Comparison of ENCODE assay signal across 28 cellular contexts in the genomic region with DNA sequence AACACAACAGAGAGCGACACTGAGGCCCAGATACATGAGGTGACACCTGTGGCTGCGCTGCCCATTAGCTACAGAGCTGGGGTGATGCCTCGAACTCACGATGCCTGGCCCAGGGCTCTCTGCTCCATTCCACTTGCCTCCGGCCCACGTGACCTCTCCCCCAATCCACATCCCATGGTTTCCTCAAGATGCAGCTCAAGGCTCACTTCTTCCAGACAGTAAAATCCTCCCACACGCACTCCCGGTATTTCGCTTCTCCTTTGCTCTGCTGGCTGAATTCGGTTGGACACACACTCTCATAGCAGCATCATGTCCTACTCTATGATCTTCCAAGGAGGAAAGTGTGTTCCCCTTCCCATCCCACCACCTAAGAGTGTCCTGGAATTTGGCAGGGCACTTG.
DNase-seq lines count a peak whose midpoint lies in the region; ATAC-seq, FAIRE-seq and TF ChIP-seq lines count a peak whose summit lies in the region.
"Had no signal": no experiment of that assay in that cellular context is flagged by ENCODE, and none has a peak within 500 bp of the region (broad histone marks: within the 10 kb centered on the region; RNA-seq: fewer than 3 reads in every experiment).

No MANE protein-coding gene starts in this region.

- peaks cover 7% of the 10 kb centered on the region for H3K36me3 Mint-ChIP-seq in osteocyte (ENCODE audit: unreplicated experiment)

- H3K4me1 ChIP-seq in IMR-90 (ENCODE audit: control insufficient read depth, insufficient read depth, low read length) (peaks cover 10% of the 10 kb centered on the region), mesendoderm (ENCODE audit: control insufficient read depth, low read depth, low read length) (no peaks in the 10 kb centered on the region)
- H3K4me1 ChIP-seq: BE2C; BLaER1 treated with 17β-estradiol and CSF1 and Interleukin-3, amounts not matched to agents 10 nM and 100 nM had no signal

- peak overlapping the region; percentile 12; the same call in 1 of the 2 replicates for H4K91ac ChIP-seq in IMR-90 (ENCODE audit: insufficient read depth, low read depth, low read length)

- H3K27me3 ChIP-seq in IMR-90 (ENCODE audit: control insufficient read depth, insufficient read depth, low read length) (no peaks in the 10 kb centered on the region), mesendoderm (ENCODE audit: insufficient read depth, low read length, poor library complexity) (no peaks in the 10 kb centered on the region)
- H3K27me3 ChIP-seq: BE2C; BLaER1 treated with 17β-estradiol and CSF1 and Interleukin-3, amounts not matched to agents 10 nM and 100 nM had no signal

- no peak overlapping the region for H2BK20ac ChIP-seq in IMR-90 (ENCODE audit: low read depth, low read length)

- CTCF ChIA-PET in IMR-90 (lab: Yijun Ruan, JAX) = no interaction called here

- TF ChIP-seq RAD21 in IMR-90 (IDR thresholded peaks at IDR 0.05; ENCODE audit: low read length) = no peak

- H2AK5ac ChIP-seq in IMR-90 (ENCODE audit: low read depth, low read length) = peak overlapping the region; percentile 57; the same call in 1 of the 2 replicates
- no peak overlapping the region for H2AK5ac ChIP-seq in mesendoderm (ENCODE audit: low read length)

- intact Hi-C loops in IMR-90 (cut with micrococcal nuclease) = no loop called here

- H3K9me3 ChIP-seq in IMR-90 (ENCODE audit: control insufficient read depth, insufficient read depth, low read length) = no peaks in the 10 kb centered on the region
- H3K9me3 ChIP-seq: BE2C had no signal

- no peak overlapping the region for H2AK9ac ChIP-seq in IMR-90 (replicated peaks; ENCODE audit: low read depth, low read length, poor library complexity)

- H2BK5ac ChIP-seq in IMR-90 (ENCODE audit: low read depth, low read length, poor library complexity, severe bottlenecking) (no peak overlapping the region), mesendoderm (ENCODE audit: low read length) (no peak overlapping the region)

- no peaks in the 10 kb centered on the region for H3K27me3 Mint-ChIP-seq in osteocyte (ENCODE audit: unreplicated experiment)
- H3K27me3 Mint-ChIP-seq: CD4-positive, alpha-beta T cell; CD8-positive, alpha-beta memory T cell had no signal

- dilution Hi-C loops in IMR-90 (cut with HindIII; ENCODE audit: low sequenced_read_pairs, unreplicated experiment) = no loop called here

- H4K20me1 ChIP-seq in IMR-90 (ENCODE audit: insufficient read depth, low read length) = no peaks in the 10 kb centered on the region
- H4K20me1 ChIP-seq: BLaER1 treated with 17β-estradiol and CSF1 and Interleukin-3, amounts not matched to agents 10 nM and 100 nM had no signal

- FAIRE-seq in HTR-8/SVneo (lab: Jason Lieb, UNC) = no peak
- FAIRE-seq: A549, D721Med, GM12891, GM18507, H1 had no signal

- H3K36me3 ChIP-seq in IMR-90 (ENCODE audit: control insufficient read depth, insufficient read depth, low read length) (no peaks in the 10 kb centered on the region), mesendoderm (ENCODE audit: control insufficient read depth, insufficient read depth, low read length) (no peaks in the 10 kb centered on the region)

- H3K79me1 ChIP-seq in IMR-90 (ENCODE audit: low read depth in 1 of 2, low read length in 2 of 2) (no peaks in the 10 kb centered on the region), mesendoderm (ENCODE audit: low read length) (no peaks in the 10 kb centered on the region)

- H2BK15ac ChIP-seq in IMR-90 (ENCODE audit: low read depth, low read length) (no peak overlapping the region), mesendoderm (replicated peaks; ENCODE audit: low read depth) (no peak overlapping the region)

- no peak overlapping the region for H3K14ac ChIP-seq in IMR-90 (replicated peaks; ENCODE audit: low read depth, low read length)

- H4K8ac ChIP-seq in IMR-90 (ENCODE audit: low read depth in 2 of 2, low read length in 2 of 2) (no peak overlapping the region), mesendoderm (ENCODE audit: low read depth, low read length) (no peak overlapping the region)

- no peak overlapping the region for H3K4me2 ChIP-seq in IMR-90 (ENCODE audit: low read depth, low read length)
- no peak overlapping the region for H3K4me2 ChIP-seq in mesendoderm (ENCODE audit: low read length)
- H3K4me2 ChIP-seq: A549; BLaER1 treated with 17β-estradiol and CSF1 and Interleukin-3, amounts not matched to agents 10 nM and 100 nM had no signal

- H4K5ac ChIP-seq in IMR-90 (ENCODE audit: low read depth, low read length) (no peak overlapping the region), mesendoderm (ENCODE audit: low read length) (no peak overlapping the region)

- H3K4ac ChIP-seq in IMR-90 (ENCODE audit: low read depth, low read length) (no peak overlapping the region; the same call in 1 of the 2 replicates), mesendoderm (ENCODE audit: low read depth, low read length) (no peak overlapping the region)

- H3K9me1 ChIP-seq in IMR-90 (ENCODE audit: insufficient read depth, low read length) = 0 out of 2 replicates have a peak, but pooled peaks cover 10% of the 10 kb centered on the region

- H2AFZ ChIP-seq in IMR-90 (replicated peaks; ENCODE audit: low read length, poor library complexity) = no peak overlapping the region
- H2AFZ ChIP-seq: GM23248 had no signal

- no peak for TF ChIP-seq CTCF in IMR-90 (conservative IDR thresholded peaks at IDR 0.05; ENCODE audit: low read depth, low read length)
- TF ChIP-seq CTCF in osteocyte (IDR thresholded peaks at IDR 0.05) = no peak

- H3K18ac ChIP-seq in IMR-90 (ENCODE audit: low read depth, low read length) = no peak overlapping the region
- no peak overlapping the region for H3K18ac ChIP-seq in mesendoderm (ENCODE audit: low read length)

- no peak for TF ChIP-seq POLR2A in IMR-90 (IDR thresholded peaks at IDR 0.05; ENCODE audit: low read depth, low read length)

- POLR2A ChIA-PET in IMR-90 (lab: Charles Lee; ENCODE audit: unreplicated experiment) = no interaction called here

- no peak overlapping the region for H3K23ac ChIP-seq in IMR-90 (ENCODE audit: low read depth, low read length)
- no peak overlapping the region for H3K23ac ChIP-seq in mesendoderm (ENCODE audit: low read length)

- in situ Hi-C loops in IMR-90 (cut with MboI; ENCODE audit: low sequenced_read_pairs) = no loop called here

- ATAC-seq in IMR-90 (ENCODE audit: low read depth) (no peak), HG03159 (IDR thresholded peaks at IDR 0.05; ENCODE audit: unreplicated experiment) (no peak)
- ATAC-seq: A549, HCT116 had no signal

- no peak overlapping the region for H2BK120ac ChIP-seq in IMR-90 (ENCODE audit: low read depth, low read length)
- H2BK120ac ChIP-seq in mesendoderm (ENCODE audit: low read depth, low read length) = no peak overlapping the region

- peaks cover 3% of the 10 kb centered on the region for H3K9me3 Mint-ChIP-seq in osteocyte (ENCODE audit: unreplicated experiment)

- H3K4me3 ChIP-seq in IMR-90 (ENCODE audit: insufficient read depth, low read depth, low read length) (no peak overlapping the region), mesendoderm (ENCODE audit: low read length) (no peak overlapping the region)
- H3K4me3 ChIP-seq: A549; BLaER1 treated with 17β-estradiol and CSF1 and Interleukin-3, amounts not matched to agents 10 nM and 100 nM; GM23248 had no signal

- H3K4me1 Mint-ChIP-seq in osteocyte (ENCODE audit: unreplicated experiment) = peaks cover 15% of the 10 kb centered on the region
- H3K4me1 Mint-ChIP-seq: CD8-positive, alpha-beta memory T cell; H9 had no signal

- H3K9ac ChIP-seq in IMR-90 (ENCODE audit: low read depth, low read length) (no peak overlapping the region), mesendoderm (ENCODE audit: low read length) (no peak overlapping the region)
- H3K9ac ChIP-seq: BLaER1 treated with 17β-estradiol and CSF1 and Interleukin-3, amounts not matched to agents 10 nM and 100 nM; GM23248 had no signal

- BruUV-seq in IMR-90 (replicated peaks; lab: Mats Ljungman, UMichigan) = no TSS peak

- no peak overlapping the region for H3K56ac ChIP-seq in IMR-90 (ENCODE audit: extremely low read depth, insufficient read depth, low read length)
- H3K56ac ChIP-seq in mesendoderm (ENCODE audit: low read length) = no peak overlapping the region

- H3K79me2 ChIP-seq in mesendoderm (ENCODE audit: control insufficient read depth, insufficient read depth, low read length) = no peaks in the 10 kb centered on the region

- H3K27ac Mint-ChIP-seq in osteocyte (ENCODE audit: unreplicated experiment) = no peak overlapping the region
- H3K27ac Mint-ChIP-seq: CD14-positive monocyte; CD4-positive, alpha-beta T cell; CD8-positive, alpha-beta memory T cell; H9 had no signal

- WGBS in IMR-90 (ENCODE audit: extremely low coverage in 2 of 2, insufficient read length in 1 of 2), 2 experiments = 96% methylated on average over 9 of the region's 10 CpGs; no CpG with 5 or more reads in 1 of the 2 experiments
- WGBS in mesendoderm (ENCODE audit: extremely low coverage, insufficient coverage, low lambda C conversion rate) = no CpG with 5 or more reads among the region's 10 CpGs

- H3K27ac ChIP-seq in IMR-90 (ENCODE audit: insufficient read depth, low read length) (no peak overlapping the region), mesendoderm (ENCODE audit: low read depth, low read length) (no peak overlapping the region)
- H3K27ac ChIP-seq: A549; BLaER1 treated with 17β-estradiol and CSF1 and Interleukin-3, amounts not matched to agents 10 nM and 100 nM; GM23248 had no signal

- DNase-seq in IMR-90 (no peak), islet precursor cell (peak; percentile 54), mesendoderm (peak; percentile 21), osteocyte (ENCODE audit: extremely low spot score, unreplicated experiment) (peak; percentile 66), ureter (ENCODE audit: low spot score) (no peak), HTR-8/SVneo (ENCODE audit: insufficient read length, low spot score) (no peak), NCI-H748 (lab: John Stamatoyannopoulos, UW; ENCODE audit: unreplicated experiment) (no peak)
- DNase-seq: 8988T; ACHN; AML-193; BE2C; CD4-positive, alpha-beta T cell; CD8-positive, alpha-beta memory T cell; DMS 273 treated with DMSO at 0.1 percent for 48 hours; DMS53; DMS79 treated with DMSO at 0.1 percent for 48 hours; GF-D8; GM23248; H9 had no signal

- no peak overlapping the region for H3K4me3 Mint-ChIP-seq in osteocyte (ENCODE audit: unreplicated experiment)
- H3K4me3 Mint-ChIP-seq: CD14-positive monocyte; CD4-positive, alpha-beta T cell; CD8-positive, alpha-beta memory T cell; H9 had no signal

TF ChIP-seq in IMR-90, 13 proteins besides CTCF, POLR2A, EP300 and RAD21 (continues in another document):
- TF ChIP-seq CHD1 (IDR thresholded peaks at IDR 0.05; ENCODE audit: low read depth, low read length) = no peak
- no peak for TF ChIP-seq FOS (IDR thresholded peaks at IDR 0.05; ENCODE audit: low read depth, low read length)
- no peak for TF ChIP-seq CEBPB (IDR thresholded peaks at IDR 0.05; ENCODE audit: low read depth, low read length)
- no peak for TF ChIP-seq RCOR1 (IDR thresholded peaks at IDR 0.05; ENCODE audit: insufficient replicate concordance, low read length)

Comparison
In these comparisons a context has a peak if more than half of its experiments do, and no peak if none do; other contexts are left out.
1. DNase-seq: peak in islet precursor cell (single experiment), mesendoderm (single experiment) and osteocyte (single experiment); none in IMR-90 (single experiment), ureter (single experiment), HTR-8/SVneo (single experiment) and NCI-H748 (single experiment).